In the genomic region with DNA sequence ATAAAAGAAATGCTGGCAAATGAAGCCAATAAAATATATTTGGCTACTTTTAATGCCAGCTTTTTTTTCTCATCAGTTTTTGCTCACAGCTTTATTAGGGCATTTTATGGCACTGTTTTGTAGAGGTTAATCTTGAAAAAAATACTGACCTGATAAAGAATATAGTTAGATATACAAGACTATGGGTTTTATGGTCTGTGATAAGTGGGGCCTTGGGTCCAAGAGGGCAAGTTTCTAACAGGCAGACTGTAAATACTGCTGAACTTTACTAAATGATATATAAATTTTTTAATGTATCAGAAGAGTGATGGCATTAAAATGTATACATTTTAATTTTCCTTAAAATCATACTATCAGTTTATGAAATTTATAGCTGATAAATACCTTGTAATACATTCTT, we compare ENCODE assay signal across 9 cellular contexts.
"Had no signal": no experiment of that assay in that cellular context is flagged by ENCODE, and none has a peak within 500 bp of the region (broad histone marks: within the 10 kb centered on the region; RNA-seq: fewer than 3 reads in every experiment).

No MANE protein-coding gene starts in this region.

- H3K4me3 Mint-ChIP-seq: IgD-negative memory B cell had no signal

- H3K36me3 Mint-ChIP-seq: IgD-negative memory B cell had no signal

- FAIRE-seq: HepG2, HTR-8/SVneo, K562 had no signal

- H3K4me2 ChIP-seq: KMS-11 had no signal

- DNase-seq: IMR-90, KBM-7, KG1 had no signal

- H3K27ac Mint-ChIP-seq: IgD-negative memory B cell had no signal

- H3K27me3 Mint-ChIP-seq: IgD-negative memory B cell had no signal

- H3K4me1 Mint-ChIP-seq: IgD-negative memory B cell had no signal

- H3K27ac ChIP-seq: HL-60, KMS-11 had no signal

- H3K4me3 ChIP-seq: K562 had no signal

- ATAC-seq: HepG2, K562 had no signal
